ENCODE assay signal across 11 cellular contexts in the genomic region with DNA sequence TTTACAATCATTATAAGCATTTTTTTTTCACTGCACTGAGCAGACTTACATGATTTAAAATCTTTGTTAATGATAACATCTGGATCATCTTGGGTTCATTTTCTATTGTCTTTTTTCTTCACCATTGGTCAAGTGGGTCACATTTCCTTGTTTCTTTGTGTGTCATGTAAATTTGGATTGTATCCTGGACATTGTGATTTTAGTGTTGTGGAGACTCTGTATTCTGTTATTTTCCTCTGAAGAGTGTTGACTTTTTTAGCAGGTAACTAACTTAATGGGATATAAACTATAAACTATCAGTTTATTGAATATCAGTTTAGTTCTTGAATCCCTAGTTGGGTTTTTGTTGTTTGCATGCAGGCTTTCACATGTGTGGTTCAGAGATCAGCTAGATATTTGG. TPM values are rescaled to one million over a fixed set of nuclear protein-coding genes. Genes with fewer than 3 reads are reported as not detected.
"Had no signal": no experiment of that assay in that cellular context is flagged by ENCODE, and none has a peak within 500 bp of the region (broad histone marks: within the 10 kb centered on the region; RNA-seq: fewer than 3 reads in every experiment).

No MANE protein-coding gene starts in this region.

- ATAC-seq: GM23338, HCT116 had no signal

- H3K27ac Mint-ChIP-seq: GM23338, H9, HFFc6 had no signal

- H2AFZ ChIP-seq: GM23248, GM23338 had no signal

- H3K27ac ChIP-seq: GM23248 had no signal

- H3K4me2 ChIP-seq: GM23338 had no signal

- H3K4me1 ChIP-seq: HAP-1 had no signal

- H3K9me3 ChIP-seq: HAP-1 had no signal

- FAIRE-seq: H1, H54 had no signal

- H3K4me3 Mint-ChIP-seq: GM23338, H9, HFFc6 had no signal

- H3K9ac ChIP-seq: GM23248 had no signal

- DNase-seq: GM23248, GOT3, H7, H9, HCEC 1CT, HFFc6 had no signal

- H3K36me3 ChIP-seq: HAP-1 had no signal

- H3K4me3 ChIP-seq: GM23248, GM23338, HAP-1 had no signal

RNA-seq across cellular contexts. Expression of a gene that starts 4.0 kb away (rescaled TPM):
- total RNA-seq: GM23248 had no signal
